In the genomic region with DNA sequence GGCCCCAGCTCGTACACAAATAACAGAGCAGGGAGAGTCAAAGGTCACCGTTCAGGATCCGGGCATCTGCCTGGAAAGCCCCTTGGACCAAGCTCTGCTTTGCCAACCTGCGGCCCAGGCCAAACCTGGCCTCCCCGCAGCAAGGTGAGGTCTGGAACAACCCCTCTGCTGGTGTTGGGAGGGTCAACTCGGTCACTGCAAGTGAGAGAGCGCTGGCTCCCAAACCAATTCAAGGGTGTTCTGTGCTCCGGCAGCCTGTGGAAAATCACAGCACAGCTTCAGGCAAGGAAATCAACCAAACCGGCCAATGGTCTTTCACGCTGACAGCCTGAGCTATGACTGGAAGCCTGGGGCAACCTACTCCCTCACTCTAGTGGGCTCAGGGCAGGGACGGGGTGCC, we compare ENCODE assay signal across 12 cellular contexts.
DNase-seq lines count a peak whose midpoint lies in the region; ATAC-seq and TF ChIP-seq lines count a peak whose summit lies in the region.
"Had no signal": no experiment of that assay in that cellular context is flagged by ENCODE, and none has a peak within 500 bp of the region (broad histone marks: within the 10 kb centered on the region; RNA-seq: fewer than 3 reads in every experiment).

No MANE protein-coding gene starts in this region.

- ATAC-seq in activated T-helper 17 cell treated with anti-CD3 and anti-CD28 coated beads, Interleukin-2, amount 50 U/mL, for 72 hours (replicated peaks), result no peak
- ATAC-seq in Right ventricle myocardium superior (ENCODE audit: poor library complexity) (peak; percentile 18), HG02852 (IDR thresholded peaks at IDR 0.05; ENCODE audit: unreplicated experiment) (no peak)

- no peaks in the 10 kb centered on the region for H3K27me3 ChIP-seq in ACC112 (ENCODE audit: insufficient read depth, low read length)

- H3K4me3 ChIP-seq in ACC112 (ENCODE audit: low read depth, low read length), result peak overlapping the region; percentile 1; the same call in 1 of the 2 replicates

- H3K4me1 ChIP-seq in ACC112 (ENCODE audit: control insufficient read depth, insufficient read depth, low read length, unreplicated experiment), result peaks cover 50% of the 10 kb centered on the region

- peak overlapping the region; percentile 100 for H3K27ac ChIP-seq in ACC112 (ENCODE audit: low read depth, low read length)

- H3K4me3 Mint-ChIP-seq in activated T-helper 17 cell treated with anti-CD3 and anti-CD28 coated beads, Interleukin-2, amount 50 U/mL, for 72 hours, result no peak overlapping the region
- H3K4me3 Mint-ChIP-seq in progenitor cell of endocrine pancreas (ENCODE audit: low read depth), result no peak overlapping the region
- H3K4me3 Mint-ChIP-seq: activated naive CD8-positive, alpha-beta T cell treated with anti-CD3 and anti-CD28 coated beads, Interleukin-2, amount 10 ng/mL, durations not matched to agents 7 days and 5 days had no signal

- H3K27ac Mint-ChIP-seq in activated T-helper 17 cell treated with anti-CD3 and anti-CD28 coated beads, Interleukin-2, amount 50 U/mL, for 72 hours, result peak overlapping the region; percentile 46
- peak overlapping the region; percentile 14 for H3K27ac Mint-ChIP-seq in progenitor cell of endocrine pancreas

- intact Hi-C loops in Right ventricle myocardium superior (cut with DNase I), result loop anchor here (5.0 kb wide), 2 partner anchors 63 to 143 kb away; partner anchors contain the start of gene MYH9

- H3K9me3 Mint-ChIP-seq in activated T-helper 17 cell treated with anti-CD3 and anti-CD28 coated beads, Interleukin-2, amount 50 U/mL, for 72 hours, result no peaks in the 10 kb centered on the region
- no peaks in the 10 kb centered on the region for H3K9me3 Mint-ChIP-seq in progenitor cell of endocrine pancreas (ENCODE audit: low read depth)
- H3K9me3 Mint-ChIP-seq: activated naive CD8-positive, alpha-beta T cell treated with anti-CD3 and anti-CD28 coated beads, Interleukin-2, amount 10 ng/mL, durations not matched to agents 7 days and 5 days had no signal

- DNase-seq in Right ventricle myocardium superior, result no peak
- DNase-seq in progenitor cell of endocrine pancreas (ENCODE audit: low spot score, unreplicated experiment), result no peak
- DNase-seq in NCI-H2107 treated with DMSO at 0.1 percent for 48 hours (lab: John Stamatoyannopoulos, UW; ENCODE audit: unreplicated experiment), result no peak
- DNase-seq in pons (ENCODE audit: low spot score), result no peak
- no peak for DNase-seq in RKO (ENCODE audit: low spot score)
- DNase-seq: activated naive CD8-positive, alpha-beta T cell treated with anti-CD3 and anti-CD28 coated beads, Interleukin-2, amount 10 ng/mL, durations not matched to agents 7 days and 5 days; H7; hippocampal formation; NCI-H446 had no signal

- no peak for TF ChIP-seq CTCF in progenitor cell of endocrine pancreas (IDR thresholded peaks at IDR 0.05; ENCODE audit: unreplicated experiment)

- peaks cover 100% of the 10 kb centered on the region for H3K36me3 Mint-ChIP-seq in activated T-helper 17 cell treated with anti-CD3 and anti-CD28 coated beads, Interleukin-2, amount 50 U/mL, for 72 hours (ENCODE audit: low read depth)
- H3K36me3 Mint-ChIP-seq in progenitor cell of endocrine pancreas (ENCODE audit: insufficient read depth), result peaks cover 30% of the 10 kb centered on the region

- H3K4me1 Mint-ChIP-seq in activated T-helper 17 cell treated with anti-CD3 and anti-CD28 coated beads, Interleukin-2, amount 50 U/mL, for 72 hours, result peaks cover 21% of the 10 kb centered on the region
- H3K4me1 Mint-ChIP-seq in progenitor cell of endocrine pancreas (ENCODE audit: low read depth), result peaks cover 17% of the 10 kb centered on the region

- H3K36me3 ChIP-seq in ACC112 (ENCODE audit: insufficient read depth, low read length), result peaks cover 31% of the 10 kb centered on the region; the same call in 1 of the 2 replicates

- H3K27me3 Mint-ChIP-seq in activated T-helper 17 cell treated with anti-CD3 and anti-CD28 coated beads, Interleukin-2, amount 50 U/mL, for 72 hours, result no peaks in the 10 kb centered on the region
- no peaks in the 10 kb centered on the region for H3K27me3 Mint-ChIP-seq in progenitor cell of endocrine pancreas
- H3K27me3 Mint-ChIP-seq: activated naive CD8-positive, alpha-beta T cell treated with anti-CD3 and anti-CD28 coated beads, Interleukin-2, amount 10 ng/mL, durations not matched to agents 7 days and 5 days had no signal

- no peak overlapping the region for H2AFZ ChIP-seq in ACC112 (ENCODE audit: low read length, unreplicated experiment)

- peaks cover 70% of the 10 kb centered on the region for H3K79me2 ChIP-seq in ACC112 (ENCODE audit: control insufficient read depth, insufficient read depth, low read length, unreplicated experiment)
